In the genomic region with DNA sequence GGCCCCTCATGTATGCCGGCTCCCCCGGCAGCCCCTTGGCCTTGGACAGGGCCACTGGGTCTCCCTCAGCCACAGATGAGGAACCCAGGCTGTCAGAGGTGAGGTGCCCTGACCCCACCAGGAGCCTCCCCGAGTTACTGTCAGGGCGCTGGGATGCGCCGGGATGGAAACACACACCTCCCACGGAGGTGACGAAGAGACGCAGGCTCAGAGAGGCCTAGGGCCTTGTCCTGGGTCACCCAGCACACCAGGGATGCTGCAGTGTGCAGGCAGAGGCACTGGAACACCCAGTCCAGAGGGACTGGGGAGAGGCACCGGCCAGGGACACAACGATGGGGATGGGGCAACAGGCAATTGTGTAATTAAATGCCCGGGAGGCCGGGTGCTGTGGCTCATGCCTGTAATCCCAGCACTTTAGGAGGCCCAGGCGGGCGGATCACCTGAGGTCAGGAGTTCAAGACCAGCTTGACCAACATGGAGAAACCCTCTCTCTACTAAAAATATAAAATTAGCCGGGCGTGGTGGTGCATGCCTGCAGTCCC, we compare ENCODE assay signal across 4 cellular contexts.
"Had no signal": no experiment of that assay in that cellular context is flagged by ENCODE, and none has a peak within 500 bp of the region (broad histone marks: within the 10 kb centered on the region; RNA-seq: fewer than 3 reads in every experiment).

No MANE protein-coding gene starts in this region.

- H3K36me3 ChIP-seq: gastrocnemius medialis, sigmoid colon, upper lobe of right lung had no signal

- H3K4me3 ChIP-seq: gastrocnemius medialis, psoas muscle, sigmoid colon, upper lobe of right lung had no signal

- H3K9me3 ChIP-seq: gastrocnemius medialis, psoas muscle, sigmoid colon, upper lobe of right lung had no signal

- H3K4me1 ChIP-seq: gastrocnemius medialis, psoas muscle, upper lobe of right lung had no signal

- ATAC-seq: gastrocnemius medialis had no signal

- H3K27ac ChIP-seq: gastrocnemius medialis, psoas muscle, sigmoid colon, upper lobe of right lung had no signal

- DNase-seq: gastrocnemius medialis, upper lobe of right lung had no signal
